8 cellular contexts compared by ENCODE assay signal in the genomic region with DNA sequence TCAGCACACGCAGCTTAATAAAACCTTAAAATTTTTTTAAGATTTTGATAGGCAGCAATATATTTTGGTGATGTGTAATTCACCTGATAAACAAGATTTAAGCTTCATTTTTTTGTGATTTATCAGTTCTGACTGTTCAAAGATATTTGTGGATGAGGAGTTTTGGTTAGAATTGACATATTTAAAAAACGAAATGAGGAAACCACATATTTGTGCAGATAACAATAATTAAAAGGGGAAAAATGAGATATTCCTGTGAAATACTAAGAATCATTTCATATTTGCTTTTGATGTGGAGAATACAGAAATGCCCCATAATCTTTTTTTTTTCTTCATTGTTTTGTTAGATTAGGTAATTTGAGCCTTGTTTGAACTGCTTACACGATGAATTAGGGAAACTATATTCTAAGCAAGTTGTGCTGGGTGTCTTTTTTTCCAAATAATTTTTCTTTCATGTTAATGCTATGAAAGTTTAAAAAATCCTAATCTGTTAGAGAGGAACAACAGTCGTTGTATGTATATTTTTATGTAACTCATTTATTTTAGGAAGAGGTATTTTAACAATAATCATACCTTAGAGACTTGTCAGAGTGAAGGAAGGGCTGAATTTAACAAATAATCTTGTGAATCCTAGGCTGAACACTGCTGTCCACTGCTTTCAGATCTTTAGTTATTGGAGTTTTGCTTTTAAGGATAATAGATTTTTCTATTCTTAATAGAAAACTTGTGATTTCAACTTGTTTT. TPM values are rescaled to one million over a fixed set of nuclear protein-coding genes. Genes with fewer than 3 reads are reported as not detected.
DNase-seq lines count a peak whose midpoint lies in the region; ATAC-seq, FAIRE-seq and TF ChIP-seq lines count a peak whose summit lies in the region.

No MANE protein-coding gene starts in this region.

- no peak for TF ChIP-seq RAD21 in K562 (CRISPR knock-in tag; conservative IDR thresholded peaks at IDR 0.05 in 1 of 2, IDR thresholded peaks at IDR 0.05 in 1 of 2)

- H3K4me3 ChIP-seq in K562 (peak overlapping the region; percentile 75), mesenchymal stem cell (ENCODE audit: insufficient read depth in 1 of 2, low read depth in 1 of 2, low read length in 2 of 2) (peak overlapping the region in 1 of 2 experiments; percentile 85)

- no peaks in the 10 kb centered on the region for H3K36me3 Mint-ChIP-seq in HFFc6 (ENCODE audit: low read depth)

- H3K27me3 ChIP-seq in K562 (ENCODE audit: control insufficient read depth in 2 of 2, insufficient read depth in 2 of 2, low read length in 2 of 2), result no peaks in the 10 kb centered on the region
- H3K27me3 ChIP-seq in mesenchymal stem cell (ENCODE audit: control insufficient read depth in 1 of 2, insufficient read depth in 1 of 2, low read length in 2 of 2), result no peaks in the 10 kb centered on the region

- peak overlapping the region; percentile 89 for H3K4me3 Mint-ChIP-seq in HFFc6

- H3K18ac ChIP-seq in mesenchymal stem cell (ENCODE audit: low read depth in 1 of 2, low read length in 2 of 2), result no peak overlapping the region

- no peak overlapping the region for H2BK5ac ChIP-seq in mesenchymal stem cell (ENCODE audit: low read depth, low read length, poor library complexity, severe bottlenecking)

- no peak overlapping the region for H2BK120ac ChIP-seq in mesenchymal stem cell (ENCODE audit: low read depth, low read length)

- H3K79me2 ChIP-seq in K562 (ENCODE audit: control insufficient read depth, insufficient read depth, low read length), result peaks cover 93% of the 10 kb centered on the region

- H3K9me3 Mint-ChIP-seq in HFFc6, result no peaks in the 10 kb centered on the region

- H3K27ac ChIP-seq in K562 (ENCODE audit: extremely low read depth, low read depth, low read length) (peak overlapping the region; percentile 52; the same call in 2 of the 3 replicates), mesenchymal stem cell (ENCODE audit: low read length, poor library complexity, severe bottlenecking) (no peak overlapping the region)

- in situ Hi-C loops in K562 (cut with MboI), result no loop called here

- no peak overlapping the region for H3K14ac ChIP-seq in mesenchymal stem cell (ENCODE audit: low read length in 2 of 2)

- WGBS in K562 (ENCODE audit: insufficient coverage, low coverage, missing lambda C conversion rate), result under 1% methylated on average over 4 of the region's 4 CpGs
- WGBS in mesenchymal stem cell, result no CpG with 5 or more reads among the region's 4 CpGs

- ATAC-seq in K562 (peak; percentile 8; the same call in 1 of the 3 replicates), HG03039 (IDR thresholded peaks at IDR 0.05; ENCODE audit: unreplicated experiment) (no peak), HG02678 (IDR thresholded peaks at IDR 0.05; ENCODE audit: unreplicated experiment) (no peak)

- no peak overlapping the region for H3K23ac ChIP-seq in mesenchymal stem cell (ENCODE audit: low read length in 2 of 2)

- no peaks in the 10 kb centered on the region for H4K20me1 ChIP-seq in K562 (replicated peaks; ENCODE audit: control insufficient read depth, insufficient read depth, low read length)

- peaks cover 58% of the 10 kb centered on the region for H3K4me1 Mint-ChIP-seq in HFFc6 (ENCODE audit: low read depth)

- peak overlapping the region; percentile 83 for H3K27ac Mint-ChIP-seq in HFFc6

- peaks cover 3% of the 10 kb centered on the region for H3K79me1 ChIP-seq in mesenchymal stem cell (replicated peaks; ENCODE audit: low read length, poor library complexity, severe bottlenecking)

- H3K36me3 ChIP-seq in K562 (ENCODE audit: control insufficient read depth, insufficient read depth, low read length) (peaks cover 15% of the 10 kb centered on the region; the same call in 1 of the 3 replicates), mesenchymal stem cell (ENCODE audit: control insufficient read depth in 1 of 2, insufficient read depth in 2 of 2, low read depth in 1 of 2, low read length in 2 of 2) (peaks cover 3 to 10% of the 10 kb centered on the region in 2 experiments)

- H2BK15ac ChIP-seq in mesenchymal stem cell (ENCODE audit: low read depth, poor library complexity, severe bottlenecking), result no peak overlapping the region

- no peak for TF ChIP-seq EP300 in K562 (IDR thresholded peaks at IDR 0.05; ENCODE audit: low read length)

- no TSS peak for BruUV-seq in K562 (replicated peaks; lab: Mats Ljungman, UMichigan)

- H3K9me1 ChIP-seq in K562 (ENCODE audit: control insufficient read depth, insufficient read depth, low read length), result no peaks in the 10 kb centered on the region

- CTCF ChIA-PET in K562 (lab: Yijun Ruan, JAX; ENCODE audit: low intra/inter-chr PET ratio), result no interaction called here

- H2AFZ ChIP-seq in K562 (ENCODE audit: low read depth, low read length), result no peak overlapping the region
- H2AFZ ChIP-seq in mesenchymal stem cell (ENCODE audit: low read depth, low read length), result no peak overlapping the region

- H3K4me1 ChIP-seq in K562 (replicated peaks in 1 of 2; ENCODE audit: control insufficient read depth in 2 of 2, insufficient read depth in 2 of 2, low read length in 2 of 2) (peaks cover 10 to 15% of the 10 kb centered on the region in 2 experiments; a peak in 4 of 5 replicates), mesenchymal stem cell (ENCODE audit: control insufficient read depth, insufficient read depth, low read depth, low read length) (peaks cover 4% of the 10 kb centered on the region)

- H2BK12ac ChIP-seq in mesenchymal stem cell (ENCODE audit: low read length in 2 of 2), result no peak overlapping the region

- H3K9me3 ChIP-seq in K562 (replicated peaks; ENCODE audit: control insufficient read depth, insufficient read depth, low read depth, low read length), result no peaks in the 10 kb centered on the region
- H3K9me3 ChIP-seq in mesenchymal stem cell (ENCODE audit: control insufficient read depth, low read length), result no peaks in the 10 kb centered on the region

- POLR2A ChIA-PET in K562 (lab: Yijun Ruan, JAX), result interaction anchor here (0.5 to 2.0 kb wide), 13 partner anchors 9 to 1024 kb away, joined by 3 to 11 read pairs (median 3); no protein-coding TSS in a partner anchor

- H3K4me2 ChIP-seq in K562 (ENCODE audit: insufficient read depth, low read length), result peak overlapping the region; percentile 94
- H3K4me2 ChIP-seq in mesenchymal stem cell (ENCODE audit: low read length, poor library complexity, severe bottlenecking), result no peak overlapping the region

- H3K27me3 Mint-ChIP-seq in HFFc6 (ENCODE audit: insufficient read depth), result peaks cover 2% of the 10 kb centered on the region; the same call in 1 of the 2 replicates

- H3K4ac ChIP-seq in mesenchymal stem cell (ENCODE audit: low read depth in 1 of 2, low read length in 2 of 2), result no peak overlapping the region

- no peak overlapping the region for H4K8ac ChIP-seq in mesenchymal stem cell (ENCODE audit: low read length)

- intact Hi-C loops in K562 (cut with micrococcal nuclease), result loop anchor here (1.0 to 5.0 kb wide), 3 partner anchors 71 to 240 kb away; no protein-coding TSS in a partner anchor

- H4K91ac ChIP-seq in mesenchymal stem cell (ENCODE audit: low read length), result no peak overlapping the region

- DNase-seq in HFFc6 (no peak), K562 (ENCODE audit: extremely low read depth in 1 of 4, low spot score in 3 of 4) (no peak), mesenchymal stem cell (peak; percentile 16), COLO829 (ENCODE audit: low spot score) (no peak), HK-2 (ENCODE audit: unreplicated experiment) (no peak)

- FAIRE-seq in A204.1 (lab: Jason Lieb, UNC) (peak; percentile 16), K562 (lab: Jason Lieb, UNC) (peak; percentile 65)

- H2AK5ac ChIP-seq in mesenchymal stem cell (ENCODE audit: low read length, severe bottlenecking), result no peak overlapping the region

- no peak for TF ChIP-seq CTCF in HFFc6 (IDR thresholded peaks at IDR 0.05)
- TF ChIP-seq CTCF in K562 (IDR thresholded peaks at IDR 0.05 in 2 of 3, conservative IDR thresholded peaks at IDR 0.05 in 1 of 3; ENCODE audit: insufficient read depth in 2 of 3, low read depth in 1 of 3, low read length in 3 of 3), result no peak

- TF ChIP-seq POLR2A in K562 (conservative IDR thresholded peaks at IDR 0.05), result no peak

- peak overlapping the region in 1 of 2 experiments; percentile 95; a peak in 3 of 4 replicates for H3K9ac ChIP-seq in K562 (ENCODE audit: insufficient read depth in 1 of 2, low read depth in 2 of 2, low read length in 2 of 2)
- H3K9ac ChIP-seq in mesenchymal stem cell (ENCODE audit: low read length), result peak overlapping the region; percentile 98

RNA-seq across cellular contexts. Expression of a gene that starts 4.0 kb away (rescaled TPM):
- 10 to 100 TPM; 32.5 to 44.3 (median 36.5) TPM for total RNA-seq in HFFc6 (2021; fragmentation: NEBNext Ultra II Directional; extraction: Animal tissue kit (Norgen Biotek cat#: 25700))
- 166 and 348 TPM in 2 replicates for total RNA-seq in K562 (2011; cell fraction: chromatin; rRNA removed; ENCODE audit: low replicate concordance)
- total RNA-seq in K562 (2011; cell fraction: nucleolus; rRNA removed), result 89.6 and 106 TPM in 2 replicates
- 226 and 418 TPM in 2 replicates for total RNA-seq in K562 (2011; cell fraction: nucleoplasm; rRNA removed)
- total RNA-seq in K562 (2014; rRNA removed) (19.3 and 21.3 TPM in 2 replicates), K562 (2014; rRNA removed; fragmentation: Illumina TruSeq; extraction: Trizol) (32.9 and 37.6 TPM in 2 replicates), K562 (2015; rRNA removed; fragmentation: Illumina TruSeq; extraction: Trizol) (33.7 and 34.3 TPM in 2 replicates), K562 (2021) (48.6 and 50.5 TPM in 2 replicates)
- polyA plus RNA-seq in K562 (2011; rRNA removed) (20.5 and 20.7 TPM in 2 replicates), K562 (2014; fragmentation: Illumina TruSeq; extraction: Trizol) (26.2 and 30.1 TPM in 2 replicates), K562 (2014; fragmentation: Nextera tagmentation; extraction: Ambion mirVana) (10 to 100 TPM; 12.5 to 25.8 TPM), K562 (2014; rRNA removed) (21.8 and 22.3 TPM in 2 replicates)
- 16.9 and 20.5 TPM in 2 replicates for polyA plus RNA-seq in K562 (2011; cell fraction: cytosol; rRNA removed)
- 46.8 and 68.6 TPM in 2 replicates for polyA plus RNA-seq in K562 (2011; cell fraction: nucleus; rRNA removed)
- 25.9 and 27.1 TPM in 2 replicates for polyA plus RNA-seq in K562 (2012)
- polyA minus RNA-seq in K562 (2011; rRNA and poly(A)+ RNA removed), result 81.8 and 86.3 TPM in 2 replicates
- polyA minus RNA-seq in K562 (2011; cell fraction: cytosol; rRNA and poly(A)+ RNA removed), result 64.9 and 82.5 TPM in 2 replicates
- polyA minus RNA-seq in K562 (2011; cell fraction: nucleus; rRNA and poly(A)+ RNA removed), result 157 and 175 TPM in 2 replicates
- polyA plus RNA-seq in mesenchymal stem cell (2013, experiment 1 of 2), result 32.3 TPM
- polyA plus RNA-seq in mesenchymal stem cell (2013, experiment 2 of 2), result 31.6 TPM
